ENCODE assay signal across 14 cellular contexts in the genomic region with DNA sequence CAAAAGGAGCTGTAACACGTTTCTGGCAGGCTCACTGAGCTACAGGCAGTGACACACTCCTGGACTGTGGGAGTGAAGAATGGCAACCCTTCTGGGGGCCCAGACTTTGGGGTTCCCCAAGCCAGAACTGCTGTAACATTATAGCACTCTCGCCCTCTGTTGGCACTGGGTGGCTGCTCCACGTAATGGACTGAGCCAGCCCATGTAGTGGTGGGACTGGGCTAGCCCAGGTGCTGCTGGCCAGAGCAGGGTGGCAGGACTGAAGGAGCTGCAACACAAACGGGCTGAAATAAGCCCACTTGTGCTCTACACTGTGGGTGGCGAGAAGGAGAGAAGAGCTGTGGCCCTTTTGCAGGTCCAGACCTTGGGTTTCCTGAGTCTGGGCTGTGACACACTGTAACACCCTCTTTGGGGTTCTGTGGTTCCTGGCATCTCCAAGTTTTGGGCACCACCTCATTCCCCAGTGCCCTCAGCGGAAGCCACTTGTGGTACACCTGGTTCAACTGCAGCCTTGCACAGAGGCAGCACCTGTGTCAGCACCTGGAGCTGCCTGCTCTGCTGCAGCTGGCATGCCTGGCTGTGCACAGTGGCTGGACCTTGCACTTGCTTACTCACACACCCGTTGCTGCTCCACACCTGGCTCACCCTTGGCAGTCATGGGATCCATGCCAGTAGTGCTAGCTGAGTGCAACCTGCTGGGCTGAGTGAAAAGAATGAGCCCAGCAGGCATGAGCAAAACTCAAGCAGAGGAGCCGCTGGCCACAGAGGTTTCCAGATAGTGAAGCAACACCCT.
DNase-seq lines count a peak whose midpoint lies in the region; FAIRE-seq and TF ChIP-seq lines count a peak whose summit lies in the region.
"Had no signal": no experiment of that assay in that cellular context is flagged by ENCODE, and none has a peak within 500 bp of the region (broad histone marks: within the 10 kb centered on the region; RNA-seq: fewer than 3 reads in every experiment).

No MANE protein-coding gene starts in this region.

- H3K9ac ChIP-seq in MM.1S (ENCODE audit: low read length): no peak overlapping the region
- H3K9ac ChIP-seq in neuronal stem cell (ENCODE audit: low read depth, low read length, poor library complexity): no peak overlapping the region

- TF ChIP-seq CTCF in MM.1S (IDR thresholded peaks at IDR 0.05; ENCODE audit: low read length): peak; percentile 29
- no peak for TF ChIP-seq CTCF in choroid plexus epithelial cell (conservative IDR thresholded peaks at IDR 0.05; ENCODE audit: low read depth, low read length)

- no peak for FAIRE-seq in RCC 7860 (lab: Jason Lieb, UNC)
- FAIRE-seq: astrocyte, H54 had no signal

- H3F3A ChIP-seq in MM.1S (ENCODE audit: insufficient read depth, low read length): no peaks in the 10 kb centered on the region

- H3K36me3 ChIP-seq in MM.1S (replicated peaks; ENCODE audit: insufficient read depth, low read length) (no peaks in the 10 kb centered on the region), neuronal stem cell (replicated peaks in 1 of 2; ENCODE audit: control insufficient read depth in 2 of 2, insufficient read depth in 2 of 2, low read length in 2 of 2) (no peaks in the 10 kb centered on the region)

- H4K91ac ChIP-seq in neuronal stem cell (ENCODE audit: low read depth, low read length, poor library complexity): no peak overlapping the region

- H3K4me1 ChIP-seq in MM.1S (ENCODE audit: low read length) (0 out of 2 replicates have a peak, but pooled peaks cover 7% of the 10 kb centered on the region), neuronal stem cell (ENCODE audit: control insufficient read depth in 2 of 2, insufficient read depth in 1 of 2, low read depth in 1 of 2, low read length in 2 of 2) (no peaks in the 10 kb centered on the region)

- H2BK5ac ChIP-seq in neuronal stem cell (ENCODE audit: low read length): no peak overlapping the region

- H3K9me2 ChIP-seq in MM.1S (replicated peaks; ENCODE audit: insufficient read depth, low read length): no peaks in the 10 kb centered on the region

- H3K79me1 ChIP-seq in neuronal stem cell (ENCODE audit: low read depth, low read length): no peaks in the 10 kb centered on the region

- H3K4ac ChIP-seq in neuronal stem cell (ENCODE audit: low read length): no peak overlapping the region

- H3K4me2 ChIP-seq in MM.1S (ENCODE audit: low read depth, low read length): 0 out of 2 replicates have a peak overlapping the region, but pooled peaks have one; percentile 8
- no peak overlapping the region for H3K4me2 ChIP-seq in neuronal stem cell (ENCODE audit: insufficient read depth, low read length, poor library complexity, severe bottlenecking)

- H2BK12ac ChIP-seq in neuronal stem cell (ENCODE audit: low read length): peak overlapping the region; percentile 77

- H3K14ac ChIP-seq in neuronal stem cell (ENCODE audit: low read length): no peak overlapping the region

- H2AFZ ChIP-seq in MM.1S (ENCODE audit: low read length): no peak overlapping the region
- H2AFZ ChIP-seq in neuronal stem cell (ENCODE audit: low read length): no peak overlapping the region

- no peak overlapping the region for H2AK5ac ChIP-seq in neuronal stem cell (ENCODE audit: low read depth, low read length)

- H3K4me3 ChIP-seq in MM.1S (ENCODE audit: low read length) (no peak overlapping the region), choroid plexus epithelial cell (ENCODE audit: low read depth, low read length) (no peak overlapping the region), neuronal stem cell (ENCODE audit: low read length in 2 of 2) (peak overlapping the region in 1 of 2 donors; percentile 35)

- no peaks in the 10 kb centered on the region for H4K20me1 ChIP-seq in MM.1S (ENCODE audit: insufficient read depth, low read length)

- H3K18ac ChIP-seq in neuronal stem cell (ENCODE audit: low read length): peak overlapping the region; percentile 72

- H3K27me3 ChIP-seq in MM.1S (replicated peaks; ENCODE audit: insufficient read depth, low read length) (no peaks in the 10 kb centered on the region), neuronal stem cell (ENCODE audit: control insufficient read depth in 3 of 3, insufficient read depth in 3 of 3, low read depth in 1 of 3, low read length in 3 of 3) (no peaks in the 10 kb centered on the region)

- H3K23ac ChIP-seq in neuronal stem cell (ENCODE audit: low read depth, low read length, poor library complexity): no peak overlapping the region

- H3K9me3 ChIP-seq in MM.1S (replicated peaks; ENCODE audit: insufficient read depth, low read length) (no peaks in the 10 kb centered on the region), neuronal stem cell (replicated peaks in 1 of 2; ENCODE audit: control insufficient read depth in 2 of 2, insufficient read depth in 1 of 2, low read depth in 1 of 2, low read length in 2 of 2) (peaks cover 0 to 9% of the 10 kb centered on the region in 2 donors)

- H3K27ac ChIP-seq in MM.1S (ENCODE audit: low read length): peak overlapping the region; percentile 54; the same call in 1 of the 2 replicates
- H3K27ac ChIP-seq in neuronal stem cell (replicated peaks; ENCODE audit: low read length): no peak overlapping the region

- peak; percentile 97 for DNase-seq in DMS53 (lab: John Stamatoyannopoulos, UW)
- peak; percentile 85 for DNase-seq in MM.1S
- peak; percentile 60 for DNase-seq in choroid plexus epithelial cell (ENCODE audit: low read depth)
- no peak for DNase-seq in neuronal stem cell (ENCODE audit: low spot score)
- no peak for DNase-seq in NCI-H1694 treated with DMSO at 0.1 percent for 48 hours (lab: John Stamatoyannopoulos, UW)
- DNase-seq in RCC 7860 (ENCODE audit: low spot score): no peak
- no peak for DNase-seq in SK-N-DZ (ENCODE audit: low spot score)
- no peak for DNase-seq in activated T-cell treated with anti-CD3 and anti-CD28 coated beads for 4 hours
- DNase-seq: activated CD4-positive, alpha-beta T cell treated with anti-CD3 and anti-CD28 coated beads, Interleukin-2, amount 50 U/mL, for 1 hour; AML-193; foreskin fibroblast; T1000 had no signal

- peak overlapping the region; percentile 52 for H2BK120ac ChIP-seq in neuronal stem cell (ENCODE audit: low read depth, low read length)

- H4K8ac ChIP-seq in neuronal stem cell (ENCODE audit: low read depth, low read length): no peak overlapping the region

- H3K79me2 ChIP-seq in MM.1S (ENCODE audit: low read length): no peaks in the 10 kb centered on the region

- no peak overlapping the region for H2BK15ac ChIP-seq in neuronal stem cell (ENCODE audit: low read length)

- no CpG with 5 or more reads among the region's 8 CpGs for WGBS in neuronal stem cell (ENCODE audit: extremely low coverage in 2 of 2, insufficient read length in 2 of 2, insufficient replicate concordance in 1 of 2), 2 donors

Comparison
In these comparisons a context has a peak if more than half of its experiments do, and no peak if none do; other contexts are left out.
1. DNase-seq: peak in DMS53 (single experiment), MM.1S (single experiment) and choroid plexus epithelial cell (single experiment); none in neuronal stem cell (single experiment), NCI-H1694 treated with DMSO at 0.1 percent for 48 hours (single experiment), RCC 7860 (single experiment), SK-N-DZ (single experiment) and activated T-cell treated with anti-CD3 and anti-CD28 coated beads for 4 hours (single experiment).